Comparison of ENCODE assay signal across 22 cellular contexts in the genomic region with DNA sequence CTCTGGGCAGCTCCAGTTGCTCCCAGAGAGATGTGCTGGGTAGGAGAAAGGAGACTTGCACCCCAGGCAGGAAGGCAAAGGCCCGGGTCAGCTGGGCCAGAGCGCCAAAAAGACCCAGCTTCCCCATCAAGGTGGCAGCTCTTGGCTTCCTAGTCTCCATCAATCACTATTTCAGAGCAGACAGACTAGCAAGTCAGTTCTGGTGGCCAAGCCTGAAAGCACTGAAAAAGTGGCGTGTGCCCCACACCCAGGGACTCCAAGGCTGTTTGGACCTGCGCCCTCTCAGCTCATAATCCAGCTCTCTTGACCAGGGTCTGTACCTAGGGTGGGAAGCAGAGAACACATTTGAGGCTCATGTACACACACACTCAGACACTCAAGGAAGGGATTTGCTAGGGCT. TPM values are rescaled to one million over a fixed set of nuclear protein-coding genes. Genes with fewer than 3 reads are reported as not detected.
DNase-seq lines count a peak whose midpoint lies in the region; ATAC-seq and TF ChIP-seq lines count a peak whose summit lies in the region.
"Had no signal": no experiment of that assay in that cellular context is flagged by ENCODE, and none has a peak within 500 bp of the region (broad histone marks: within the 10 kb centered on the region; RNA-seq: fewer than 3 reads in every experiment).

No MANE protein-coding gene starts in this region.

- no peak for DNase-seq in MCF 10A (ENCODE audit: unreplicated experiment)
- no peak for DNase-seq in mammary epithelial cell
- DNase-seq in right cardiac atrium = no peak
- DNase-seq in neuronal stem cell (ENCODE audit: low spot score) = no peak
- no peak for DNase-seq in type B pancreatic cell (ENCODE audit: extremely low spot score, unreplicated experiment)
- DNase-seq in activated T-helper 2 cell treated with anti-CD3 and anti-CD28 coated beads, Interferon-gamma antibody, Interleukin-2, Interleukin-4, amounts not matched to agents 10 μg/mL and 5 μg/mL and 100 μg/mL, durations not matched to agents 14 hours and 24 hours and 36 hours (ENCODE audit: low spot score) = no peak
- DNase-seq in Peyer's patch = no peak
- no peak for DNase-seq in activated T-helper 1 cell treated with anti-CD3 and anti-CD28 coated beads, Interleukin-12 subunit alpha, Interleukin-12 subunit beta, Interleukin-2, Interleukin-4 antibody, amounts not matched to agents 30 ng/mL and 10 ng/mL and 1 ng/mL, durations not matched to agents 14 hours and 24 hours and 36 hours (ENCODE audit: low spot score)
- DNase-seq: activated CD4-positive, alpha-beta T cell treated with anti-CD3 and anti-CD28 coated beads for 1 hour; activated effector memory CD4-positive, alpha-beta T cell treated with anti-CD3 and anti-CD28 coated beads, Interleukin-2, amount 50 U/mL, for 16 hours; foreskin keratinocyte; GOT3; IMR-90; NCI-H1048; NCI-H526; stimulated activated CD4-positive, alpha-beta T cell treated with anti-CD3 and anti-CD28 coated beads, Interleukin-4, amount 100 ng/mL, for 1 hour; T-helper 9 cell had no signal

- H3K4me1 ChIP-seq in mammary epithelial cell (ENCODE audit: insufficient read depth, low read length) = peaks cover 29% of the 10 kb centered on the region
- H3K4me1 ChIP-seq in right cardiac atrium (ENCODE audit: control insufficient read depth, insufficient read depth, low read length) = no peaks in the 10 kb centered on the region
- peaks cover 6 to 11% of the 10 kb centered on the region in 2 donors for H3K4me1 ChIP-seq in neuronal stem cell (ENCODE audit: control insufficient read depth in 2 of 2, insufficient read depth in 1 of 2, low read depth in 1 of 2, low read length in 2 of 2)
- peaks cover 0 to 22% (median 11%) of the 10 kb centered on the region in 4 donors for H3K4me1 ChIP-seq in Peyer's patch
- H3K4me1 ChIP-seq: foreskin keratinocyte had no signal

- POLR2A ChIA-PET in MCF 10A (lab: Yijun Ruan, JAX) = interaction anchor here (0.7 to 7.2 kb wide), 13 partner anchors 10 to 524 kb away, joined by 3 to 114 read pairs (median 5); no protein-coding TSS in a partner anchor

- H3K18ac ChIP-seq in neuronal stem cell (ENCODE audit: low read length) = no peak overlapping the region

- no peak for TF ChIP-seq POLR2A in Peyer's patch (IDR thresholded peaks at IDR 0.05)

- H3K4me2 ChIP-seq in mammary epithelial cell (ENCODE audit: insufficient read depth, low read depth, low read length) (no peak overlapping the region), neuronal stem cell (ENCODE audit: insufficient read depth, low read length, poor library complexity, severe bottlenecking) (no peak overlapping the region)

- peak overlapping the region; percentile 5 for H2AK5ac ChIP-seq in neuronal stem cell (ENCODE audit: low read depth, low read length)

- H3K36me3 ChIP-seq in mammary epithelial cell (ENCODE audit: insufficient read depth, low read length) = no peaks in the 10 kb centered on the region
- no peaks in the 10 kb centered on the region for H3K36me3 ChIP-seq in neuronal stem cell (replicated peaks in 1 of 2; ENCODE audit: control insufficient read depth in 2 of 2, insufficient read depth in 2 of 2, low read length in 2 of 2)
- H3K36me3 ChIP-seq in Peyer's patch = peaks cover 0 to 10% (median 0%) of the 10 kb centered on the region in 3 donors
- H3K36me3 ChIP-seq: neutrophil, SJSA1 had no signal

- H3K36me3 Mint-ChIP-seq in MCF 10A (ENCODE audit: insufficient read depth, unreplicated experiment) (peaks cover 64% of the 10 kb centered on the region), type B pancreatic cell (peaks cover 28% of the 10 kb centered on the region)
- H3K36me3 Mint-ChIP-seq in activated T-helper 2 cell treated with anti-CD3 and anti-CD28 coated beads, Interferon-gamma antibody, Interleukin-2, Interleukin-4, amounts not matched to agents 10 μg/mL and 5 μg/mL and 100 μg/mL, durations not matched to agents 14 hours and 24 hours and 36 hours (ENCODE audit: low read depth) = no peaks in the 10 kb centered on the region
- no peaks in the 10 kb centered on the region for H3K36me3 Mint-ChIP-seq in activated T-helper 1 cell treated with anti-CD3 and anti-CD28 coated beads, Interleukin-12 subunit alpha, Interleukin-12 subunit beta, Interleukin-2, Interleukin-4 antibody, amounts not matched to agents 30 ng/mL and 10 ng/mL and 1 ng/mL, durations not matched to agents 14 hours and 24 hours and 36 hours (ENCODE audit: low read depth)

- H4K91ac ChIP-seq in neuronal stem cell (ENCODE audit: low read depth, low read length, poor library complexity) = no peak overlapping the region

- no peak overlapping the region for H2BK12ac ChIP-seq in neuronal stem cell (ENCODE audit: low read length)

- H2AFZ ChIP-seq in mammary epithelial cell (ENCODE audit: low read depth, low read length) (no peak overlapping the region), neuronal stem cell (ENCODE audit: low read length) (no peak overlapping the region)

- CTCF ChIA-PET in MCF 10A (lab: Yijun Ruan, JAX) = interaction anchor here (0.5 to 2.6 kb wide), 14 partner anchors 10 to 1637 kb away, joined by 3 to 14 read pairs (median 3); no protein-coding TSS in a partner anchor
- CTCF ChIA-PET in mammary epithelial cell (lab: Charles Lee; ENCODE audit: low non-redundant PET) = no interaction called here

- intact Hi-C loops in MCF 10A (cut with micrococcal nuclease) = loop anchor here (5.0 to 10.0 kb wide), 3 partner anchors 151 to 277 kb away; no protein-coding TSS in a partner anchor
- intact Hi-C loops in mammary epithelial cell (cut with micrococcal nuclease) = loop anchor here (10.0 kb wide), 2 partner anchors 121 to 151 kb away; no protein-coding TSS in a partner anchor
- intact Hi-C loops in right cardiac atrium (cut with DNase I) = loop anchor here in 1 of 4 donors (5.0 to 10.0 kb wide), 2 partner anchors 418 to 801 kb away; no protein-coding TSS in a partner anchor
- intact Hi-C loops in activated T-helper 2 cell treated with anti-CD3 and anti-CD28 coated beads, Interferon-gamma antibody, Interleukin-2, Interleukin-4, amounts not matched to agents 10 μg/mL and 5 μg/mL and 100 μg/mL, durations not matched to agents 14 hours and 24 hours and 36 hours (cut with micrococcal nuclease) = loop anchor here (10.0 kb wide), 1 partner anchor 521 kb away; no protein-coding TSS in a partner anchor
- intact Hi-C loops in activated T-helper 1 cell treated with anti-CD3 and anti-CD28 coated beads, Interleukin-12 subunit alpha, Interleukin-12 subunit beta, Interleukin-2, Interleukin-4 antibody, amounts not matched to agents 30 ng/mL and 10 ng/mL and 1 ng/mL, durations not matched to agents 14 hours and 24 hours and 36 hours (cut with micrococcal nuclease) = loop anchor here (10.0 kb wide), 1 partner anchor 801 kb away; no protein-coding TSS in a partner anchor

- H3K79me1 ChIP-seq in neuronal stem cell (ENCODE audit: low read depth, low read length) = no peaks in the 10 kb centered on the region

- H3K14ac ChIP-seq in neuronal stem cell (ENCODE audit: low read length) = no peak overlapping the region

- H3K23ac ChIP-seq in neuronal stem cell (ENCODE audit: low read depth, low read length, poor library complexity) = no peak overlapping the region

- peaks cover 26% of the 10 kb centered on the region for H3K27me3 ChIP-seq in mammary epithelial cell (ENCODE audit: insufficient read depth, low read length)
- H3K27me3 ChIP-seq in right cardiac atrium (ENCODE audit: control insufficient read depth, insufficient read depth) = no peaks in the 10 kb centered on the region
- H3K27me3 ChIP-seq in neuronal stem cell (ENCODE audit: control insufficient read depth in 3 of 3, insufficient read depth in 3 of 3, low read depth in 1 of 3, low read length in 3 of 3) = peaks cover 47 to 100% (median 83%) of the 10 kb centered on the region in 3 experiments
- peaks cover 0 to 2% of the 10 kb centered on the region in 2 donors for H3K27me3 ChIP-seq in Peyer's patch

- no peak overlapping the region for H2BK15ac ChIP-seq in neuronal stem cell (ENCODE audit: low read length)

- no peaks in the 10 kb centered on the region for H4K20me1 ChIP-seq in mammary epithelial cell (ENCODE audit: insufficient read depth, low read length)

- H3K27ac ChIP-seq in mammary epithelial cell (ENCODE audit: insufficient read depth, low read depth, low read length) (no peak overlapping the region), right cardiac atrium (ENCODE audit: low read length) (no peak overlapping the region), neuronal stem cell (replicated peaks; ENCODE audit: low read length) (no peak overlapping the region), Peyer's patch (peak overlapping the region in 2 of 4 donors; percentile 28 to 41)
- H3K27ac ChIP-seq: 22Rv1, foreskin keratinocyte, neutrophil, SJSA1 had no signal

- no peak for TF ChIP-seq CTCF in MCF 10A (IDR thresholded peaks at IDR 0.05; ENCODE audit: unreplicated experiment)
- no peak for TF ChIP-seq CTCF in mammary epithelial cell (conservative IDR thresholded peaks at IDR 0.05 in 1 of 2, IDR thresholded peaks at IDR 0.05 in 1 of 2; ENCODE audit: extremely low read depth in 1 of 2, insufficient read depth in 1 of 2, low read depth in 1 of 2, low read length in 2 of 2)
- TF ChIP-seq CTCF in type B pancreatic cell (conservative IDR thresholded peaks at IDR 0.05) = no peak
- TF ChIP-seq CTCF in Peyer's patch (IDR thresholded peaks at IDR 0.05) = no peak

- WGBS in mammary epithelial cell (ENCODE audit: low coverage, missing lambda C conversion rate) = 82% methylated on average over 4 of the region's 4 CpGs
- 86% methylated on average over 4 of the region's 4 CpGs for WGBS in right cardiac atrium
- no CpG with 5 or more reads among the region's 4 CpGs for WGBS in neuronal stem cell (ENCODE audit: extremely low coverage in 2 of 2, insufficient read length in 2 of 2, insufficient replicate concordance in 1 of 2), 2 donors

- H3K9ac ChIP-seq in mammary epithelial cell (ENCODE audit: insufficient read depth, low read length) (no peak overlapping the region), neuronal stem cell (ENCODE audit: low read depth, low read length, poor library complexity) (no peak overlapping the region)

- H3K79me2 ChIP-seq in mammary epithelial cell (ENCODE audit: insufficient read depth, low read length) = no peaks in the 10 kb centered on the region

- no peak overlapping the region for H4K8ac ChIP-seq in neuronal stem cell (ENCODE audit: low read depth, low read length)

- H3K27me3 Mint-ChIP-seq in MCF 10A (ENCODE audit: insufficient read depth, unreplicated experiment) = no peaks in the 10 kb centered on the region
- peaks cover 77% of the 10 kb centered on the region for H3K27me3 Mint-ChIP-seq in type B pancreatic cell
- peaks cover 81% of the 10 kb centered on the region for H3K27me3 Mint-ChIP-seq in activated T-helper 2 cell treated with anti-CD3 and anti-CD28 coated beads, Interferon-gamma antibody, Interleukin-2, Interleukin-4, amounts not matched to agents 10 μg/mL and 5 μg/mL and 100 μg/mL, durations not matched to agents 14 hours and 24 hours and 36 hours (ENCODE audit: low read depth)
- peaks cover 76% of the 10 kb centered on the region for H3K27me3 Mint-ChIP-seq in activated T-helper 1 cell treated with anti-CD3 and anti-CD28 coated beads, Interleukin-12 subunit alpha, Interleukin-12 subunit beta, Interleukin-2, Interleukin-4 antibody, amounts not matched to agents 30 ng/mL and 10 ng/mL and 1 ng/mL, durations not matched to agents 14 hours and 24 hours and 36 hours (ENCODE audit: insufficient read depth)

- BruUV-seq in MCF 10A (replicated peaks; lab: Mats Ljungman, UMichigan) (no TSS peak), mammary epithelial cell (replicated peaks; lab: Mats Ljungman, UMichigan) (no TSS peak)

- H3K4ac ChIP-seq in neuronal stem cell (ENCODE audit: low read length) = no peak overlapping the region

- no peak overlapping the region for H2BK120ac ChIP-seq in neuronal stem cell (ENCODE audit: low read depth, low read length)

- no peak for ATAC-seq in right cardiac atrium
- ATAC-seq: foreskin keratinocyte, sciatic nerve had no signal

- H3K4me1 Mint-ChIP-seq in MCF 10A (ENCODE audit: insufficient read depth, unreplicated experiment) (peaks cover 17% of the 10 kb centered on the region), type B pancreatic cell (ENCODE audit: unreplicated experiment) (peaks cover 32% of the 10 kb centered on the region)
- peaks cover 6% of the 10 kb centered on the region for H3K4me1 Mint-ChIP-seq in activated T-helper 2 cell treated with anti-CD3 and anti-CD28 coated beads, Interferon-gamma antibody, Interleukin-2, Interleukin-4, amounts not matched to agents 10 μg/mL and 5 μg/mL and 100 μg/mL, durations not matched to agents 14 hours and 24 hours and 36 hours (ENCODE audit: low read depth)
- H3K4me1 Mint-ChIP-seq in activated T-helper 1 cell treated with anti-CD3 and anti-CD28 coated beads, Interleukin-12 subunit alpha, Interleukin-12 subunit beta, Interleukin-2, Interleukin-4 antibody, amounts not matched to agents 30 ng/mL and 10 ng/mL and 1 ng/mL, durations not matched to agents 14 hours and 24 hours and 36 hours (ENCODE audit: low read depth) = no peaks in the 10 kb centered on the region

- H3K9me3 Mint-ChIP-seq in MCF 10A (ENCODE audit: unreplicated experiment) (no peaks in the 10 kb centered on the region), type B pancreatic cell (no peaks in the 10 kb centered on the region)
- H3K9me3 Mint-ChIP-seq in activated T-helper 2 cell treated with anti-CD3 and anti-CD28 coated beads, Interferon-gamma antibody, Interleukin-2, Interleukin-4, amounts not matched to agents 10 μg/mL and 5 μg/mL and 100 μg/mL, durations not matched to agents 14 hours and 24 hours and 36 hours = no peaks in the 10 kb centered on the region
- no peaks in the 10 kb centered on the region for H3K9me3 Mint-ChIP-seq in activated T-helper 1 cell treated with anti-CD3 and anti-CD28 coated beads, Interleukin-12 subunit alpha, Interleukin-12 subunit beta, Interleukin-2, Interleukin-4 antibody, amounts not matched to agents 30 ng/mL and 10 ng/mL and 1 ng/mL, durations not matched to agents 14 hours and 24 hours and 36 hours

- H3K9me3 ChIP-seq in mammary epithelial cell (replicated peaks; ENCODE audit: insufficient read depth, low read length) (no peaks in the 10 kb centered on the region), right cardiac atrium (ENCODE audit: control insufficient read depth, low read length) (no peaks in the 10 kb centered on the region), neuronal stem cell (replicated peaks in 1 of 2; ENCODE audit: control insufficient read depth in 2 of 2, insufficient read depth in 1 of 2, low read depth in 1 of 2, low read length in 2 of 2) (no peaks in the 10 kb centered on the region), Peyer's patch (no peaks in the 10 kb centered on the region)
- H3K9me3 ChIP-seq: neutrophil had no signal

- in situ Hi-C loops in mammary epithelial cell (cut with MboI; ENCODE audit: low sequenced_read_pairs in 2 of 2) = loop anchor here (25.0 kb wide), 2 partner anchors 798 to 1423 kb away; no protein-coding TSS in a partner anchor

- dilution Hi-C loops in mammary epithelial cell (cut with HindIII; ENCODE audit: low sequenced_read_pairs) = no loop called here

- H3K4me3 Mint-ChIP-seq in MCF 10A (ENCODE audit: unreplicated experiment) (peak overlapping the region; percentile 81), type B pancreatic cell (peak overlapping the region; percentile 96)
- no peak overlapping the region for H3K4me3 Mint-ChIP-seq in activated T-helper 2 cell treated with anti-CD3 and anti-CD28 coated beads, Interferon-gamma antibody, Interleukin-2, Interleukin-4, amounts not matched to agents 10 μg/mL and 5 μg/mL and 100 μg/mL, durations not matched to agents 14 hours and 24 hours and 36 hours (ENCODE audit: low read depth)
- H3K4me3 Mint-ChIP-seq in activated T-helper 1 cell treated with anti-CD3 and anti-CD28 coated beads, Interleukin-12 subunit alpha, Interleukin-12 subunit beta, Interleukin-2, Interleukin-4 antibody, amounts not matched to agents 30 ng/mL and 10 ng/mL and 1 ng/mL, durations not matched to agents 14 hours and 24 hours and 36 hours = no peak overlapping the region

- no peak overlapping the region for H2BK5ac ChIP-seq in neuronal stem cell (ENCODE audit: low read length)

- no peak overlapping the region for H3K4me3 ChIP-seq in mammary epithelial cell (replicated peaks in 1 of 3; ENCODE audit: insufficient read depth in 1 of 3, low read depth in 2 of 3, low read length in 3 of 3)
- peak overlapping the region; percentile 6 for H3K4me3 ChIP-seq in right cardiac atrium (ENCODE audit: low read length)
- no peak overlapping the region for H3K4me3 ChIP-seq in neuronal stem cell (ENCODE audit: low read length in 2 of 2)
- peak overlapping the region in 2 of 4 donors; percentile 3 to 73 for H3K4me3 ChIP-seq in Peyer's patch
- H3K4me3 ChIP-seq: SJSA1 had no signal

- H3K27ac Mint-ChIP-seq in MCF 10A (ENCODE audit: low read depth, unreplicated experiment) (no peak overlapping the region), type B pancreatic cell (peak overlapping the region; percentile 75)
- H3K27ac Mint-ChIP-seq in activated T-helper 2 cell treated with anti-CD3 and anti-CD28 coated beads, Interferon-gamma antibody, Interleukin-2, Interleukin-4, amounts not matched to agents 10 μg/mL and 5 μg/mL and 100 μg/mL, durations not matched to agents 14 hours and 24 hours and 36 hours = no peak overlapping the region
- H3K27ac Mint-ChIP-seq in activated T-helper 1 cell treated with anti-CD3 and anti-CD28 coated beads, Interleukin-12 subunit alpha, Interleukin-12 subunit beta, Interleukin-2, Interleukin-4 antibody, amounts not matched to agents 30 ng/mL and 10 ng/mL and 1 ng/mL, durations not matched to agents 14 hours and 24 hours and 36 hours = no peak overlapping the region

RNA-seq across cellular contexts. Expression of gene MAFB, which starts 3.7 kb away (rescaled TPM):
- total RNA-seq in MCF 10A (2022) (15.9 and 19.7 TPM in 2 replicates), mammary epithelial cell (1 to 10 TPM in 1 of 2 donors, under 1 TPM in 1; 0.47 to 6.5 TPM), right cardiac atrium (10 to 100 TPM; 15.1 to 22.8 (median 21.5) TPM), type B pancreatic cell (ENCODE audit: low replicate concordance) (104 and 114 TPM in 2 replicates), Peyer's patch (10 to 100 TPM in 3 of 4 donors, 1 to 10 TPM in 1; 4.6 to 21.5 (median 16.9) TPM)
- polyA plus RNA-seq in mammary epithelial cell (0.16 TPM), right cardiac atrium (6.9 TPM)
- not detected for polyA minus RNA-seq in mammary epithelial cell
- polyA plus RNA-seq in neuronal stem cell (2013, experiment 1 of 2) = 1.4 TPM
- 1.6 TPM for polyA plus RNA-seq in neuronal stem cell (2013, experiment 2 of 2)
- 0.83 and 1.1 TPM in 2 replicates for total RNA-seq in activated T-helper 2 cell treated with anti-CD3 and anti-CD28 coated beads, Interferon-gamma antibody, Interleukin-2, Interleukin-4, amounts not matched to agents 10 μg/mL and 5 μg/mL and 100 μg/mL, durations not matched to agents 14 hours and 24 hours and 36 hours
- 2.0 and 2.3 TPM in 2 replicates for total RNA-seq in activated T-helper 1 cell treated with anti-CD3 and anti-CD28 coated beads, Interleukin-12 subunit alpha, Interleukin-12 subunit beta, Interleukin-2, Interleukin-4 antibody, amounts not matched to agents 30 ng/mL and 10 ng/mL and 1 ng/mL, durations not matched to agents 14 hours and 24 hours and 36 hours
- total RNA-seq: IMR-90, OCI-LY7, SJSA1 had no signal

Comparison
In these comparisons a context has a peak if more than half of its experiments do, and no peak if none do; other contexts are left out.
1. H3K4me3 Mint-ChIP-seq: peak in MCF 10A (single experiment) and type B pancreatic cell (single experiment); none in activated T-helper 2 cell treated with anti-CD3 and anti-CD28 coated beads, Interferon-gamma antibody, Interleukin-2, Interleukin-4, amounts not matched to agents 10 μg/mL and 5 μg/mL and 100 μg/mL, durations not matched to agents 14 hours and 24 hours and 36 hours (single experiment) and activated T-helper 1 cell treated with anti-CD3 and anti-CD28 coated beads, Interleukin-12 subunit alpha, Interleukin-12 subunit beta, Interleukin-2, Interleukin-4 antibody, amounts not matched to agents 30 ng/mL and 10 ng/mL and 1 ng/mL, durations not matched to agents 14 hours and 24 hours and 36 hours (single experiment).